Comparison of ENCODE assay signal across 8 cellular contexts in the genomic region with DNA sequence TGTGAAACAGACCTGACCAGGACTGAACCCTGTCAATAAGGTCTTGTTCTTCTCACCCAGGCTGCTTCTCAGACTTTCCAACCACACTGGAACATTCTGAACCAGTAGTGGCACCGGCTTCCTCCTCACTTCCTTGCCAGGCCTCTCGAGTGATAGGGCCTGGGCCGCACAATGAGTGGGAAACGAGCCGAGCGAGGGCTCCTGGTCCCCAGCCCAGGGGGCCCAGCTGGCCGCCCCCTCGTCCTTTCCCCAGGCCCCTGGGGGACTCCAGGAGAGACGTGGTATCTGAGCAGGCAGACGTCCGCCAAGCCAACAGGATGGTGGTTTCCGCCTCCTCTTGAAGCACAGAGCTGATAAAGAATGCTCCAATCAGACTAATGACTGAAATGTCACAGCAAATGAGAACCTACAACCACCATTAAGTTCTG.
A peak's percentile ranks its signal among the peaks of the same experiment; 100 is the strongest.
DNase-seq lines count a peak whose midpoint lies in the region; ATAC-seq and TF ChIP-seq lines count a peak whose summit lies in the region.

No MANE protein-coding gene starts in this region.

- H4K20me1 ChIP-seq in GM23338 (replicated peaks; ENCODE audit: insufficient read depth): no peaks in the 10 kb centered on the region

- H3K4me3 Mint-ChIP-seq in activated CD4-positive, alpha-beta memory T cell treated with anti-CD3 and anti-CD28 coated beads, Interleukin-2, amount 10 ng/mL, durations not matched to agents 7 days and 5 days: no peak overlapping the region
- H3K4me3 Mint-ChIP-seq in immature natural killer cell (peak overlapping the region; percentile 50 to 65 (median 64)), GM23338 (no peak overlapping the region)

- H3K36me3 ChIP-seq in GM23338 (ENCODE audit: insufficient read depth): no peaks in the 10 kb centered on the region

- DNase-seq in activated CD4-positive, alpha-beta memory T cell treated with anti-CD3 and anti-CD28 coated beads, Interleukin-2, amount 10 ng/mL, durations not matched to agents 7 days and 5 days: peak; percentile 31
- DNase-seq in immature natural killer cell (peak; percentile 55 to 66 (median 63)), GM23338 (ENCODE audit: low spot score) (no peak), GOT3 (lab: John Stamatoyannopoulos, UW) (no peak), H4 (ENCODE audit: low spot score) (no peak)
- peak; percentile 49 to 52 for DNase-seq in stimulated activated CD8-positive, alpha-beta memory T cell treated with anti-CD3 and anti-CD28 coated beads, Interleukin-7, amount 100 ng/mL, for 48 hours (ENCODE audit: extremely low read depth in 1 of 2, low read depth in 1 of 2)
- DNase-seq in effector CD4-positive, alpha-beta T cell: no peak

- POLR2A ChIA-PET in activated CD4-positive, alpha-beta memory T cell treated with anti-CD3 and anti-CD28 coated beads, Interleukin-2, amount 10 ng/mL, durations not matched to agents 7 days and 5 days (lab: Charles Lee): interaction anchor here (0.8 kb wide), 1 partner anchor 15 kb away, joined by 3 read pairs; no protein-coding TSS in a partner anchor

- H3K4me1 Mint-ChIP-seq in activated CD4-positive, alpha-beta memory T cell treated with anti-CD3 and anti-CD28 coated beads, Interleukin-2, amount 10 ng/mL, durations not matched to agents 7 days and 5 days: peaks cover 13% of the 10 kb centered on the region
- H3K4me1 Mint-ChIP-seq in immature natural killer cell (peaks cover 49 to 67% of the 10 kb centered on the region in 2 donors), GM23338 (peaks cover 19% of the 10 kb centered on the region)

- no peak for TF ChIP-seq CTCF in GM23338 (conservative IDR thresholded peaks at IDR 0.05; ENCODE audit: low read depth in 2 of 2)

- no peaks in the 10 kb centered on the region for H3K36me3 Mint-ChIP-seq in activated CD4-positive, alpha-beta memory T cell treated with anti-CD3 and anti-CD28 coated beads, Interleukin-2, amount 10 ng/mL, durations not matched to agents 7 days and 5 days (ENCODE audit: low read depth)
- H3K36me3 Mint-ChIP-seq in immature natural killer cell (peaks cover 0 to 7% (median 0%) of the 10 kb centered on the region in 3 donors), GM23338 (ENCODE audit: low read depth) (peaks cover 2% of the 10 kb centered on the region; the same call in 1 of the 3 replicates)

- no peaks in the 10 kb centered on the region for H3K27me3 Mint-ChIP-seq in activated CD4-positive, alpha-beta memory T cell treated with anti-CD3 and anti-CD28 coated beads, Interleukin-2, amount 10 ng/mL, durations not matched to agents 7 days and 5 days
- peaks cover 0 to 3% (median 2%) of the 10 kb centered on the region in 3 donors for H3K27me3 Mint-ChIP-seq in immature natural killer cell (ENCODE audit: low read depth in 3 of 3)
- peaks cover 2% of the 10 kb centered on the region for H3K27me3 Mint-ChIP-seq in GM23338 (ENCODE audit: insufficient read depth, low read depth, poor library complexity)

- no peaks in the 10 kb centered on the region for H3K9me3 Mint-ChIP-seq in activated CD4-positive, alpha-beta memory T cell treated with anti-CD3 and anti-CD28 coated beads, Interleukin-2, amount 10 ng/mL, durations not matched to agents 7 days and 5 days
- H3K9me3 Mint-ChIP-seq in immature natural killer cell: no peaks in the 10 kb centered on the region
- H3K9me3 Mint-ChIP-seq in GM23338: no peaks in the 10 kb centered on the region

- no peaks in the 10 kb centered on the region for H3F3A ChIP-seq in GM23338 (replicated peaks; ENCODE audit: low read depth)

- no peak overlapping the region for H3K27ac Mint-ChIP-seq in activated CD4-positive, alpha-beta memory T cell treated with anti-CD3 and anti-CD28 coated beads, Interleukin-2, amount 10 ng/mL, durations not matched to agents 7 days and 5 days
- peak overlapping the region; percentile 67 to 86 (median 76) for H3K27ac Mint-ChIP-seq in immature natural killer cell
- no peak overlapping the region for H3K27ac Mint-ChIP-seq in GM23338

- H3K27me3 ChIP-seq in GM23338 (ENCODE audit: insufficient read depth): no peaks in the 10 kb centered on the region

- no peaks in the 10 kb centered on the region for H3K9me2 ChIP-seq in GM23338 (ENCODE audit: insufficient read depth)

- peaks cover 16% of the 10 kb centered on the region for H3K4me1 ChIP-seq in GM23338 (ENCODE audit: insufficient read depth)

- CTCF ChIA-PET in activated CD4-positive, alpha-beta memory T cell treated with anti-CD3 and anti-CD28 coated beads, Interleukin-2, amount 10 ng/mL, durations not matched to agents 7 days and 5 days (lab: Charles Lee): no interaction called here

- no peak overlapping the region for H3K27ac ChIP-seq in GM23338 (ENCODE audit: low read depth)

- peaks cover 7% of the 10 kb centered on the region for H3K79me2 ChIP-seq in GM23338 (replicated peaks; ENCODE audit: insufficient read depth)

- H3K4me3 ChIP-seq in GM23338: no peak overlapping the region

- ATAC-seq in GM21619 (IDR thresholded peaks at IDR 0.05; ENCODE audit: unreplicated experiment) (peak; percentile 43), GM23338 (no peak)

- H2AFZ ChIP-seq in GM23338: no peak overlapping the region

- H3K4me2 ChIP-seq in GM23338: no peak overlapping the region

TF ChIP-seq in GM23338, 12 proteins besides CTCF, POLR2A, EP300 and RAD21 (continues in another document):
- TF ChIP-seq STAT1 (IDR thresholded peaks at IDR 0.05; ENCODE audit: unreplicated experiment) (no peak), ETS1 (IDR thresholded peaks at IDR 0.05) (no peak), ZNF462 (CRISPR knock-in tag; IDR thresholded peaks at IDR 0.05) (no peak), NANOG (IDR thresholded peaks at IDR 0.05; ENCODE audit: borderline replicate concordance) (no peak), CREB1 (CRISPR knock-in tag; IDR thresholded peaks at IDR 0.05; ENCODE audit: low read depth) (no peak), EZH2phosphoT487 (IDR thresholded peaks at IDR 0.05; ENCODE audit: unreplicated experiment) (no peak)

Comparison
In these comparisons a context has a peak if more than half of its experiments do, and no peak if none do; other contexts are left out.
1. DNase-seq: peak in activated CD4-positive, alpha-beta memory T cell treated with anti-CD3 and anti-CD28 coated beads, Interleukin-2, amount 10 ng/mL, durations not matched to agents 7 days and 5 days (single experiment), immature natural killer cell (3 of 3) and stimulated activated CD8-positive, alpha-beta memory T cell treated with anti-CD3 and anti-CD28 coated beads, Interleukin-7, amount 100 ng/mL, for 48 hours (2 of 2); none in effector CD4-positive, alpha-beta T cell (single experiment), GM23338 (single experiment), GOT3 (single experiment) and H4 (single experiment).
2. H3K27ac Mint-ChIP-seq: peak in immature natural killer cell (6 of 6); none in activated CD4-positive, alpha-beta memory T cell treated with anti-CD3 and anti-CD28 coated beads, Interleukin-2, amount 10 ng/mL, durations not matched to agents 7 days and 5 days (single experiment) and GM23338 (single experiment).
3. H3K4me3 Mint-ChIP-seq: peak in immature natural killer cell (5 of 5); none in activated CD4-positive, alpha-beta memory T cell treated with anti-CD3 and anti-CD28 coated beads, Interleukin-2, amount 10 ng/mL, durations not matched to agents 7 days and 5 days (single experiment) and GM23338 (single experiment).